8 cellular contexts compared by ENCODE assay signal in the genomic region with DNA sequence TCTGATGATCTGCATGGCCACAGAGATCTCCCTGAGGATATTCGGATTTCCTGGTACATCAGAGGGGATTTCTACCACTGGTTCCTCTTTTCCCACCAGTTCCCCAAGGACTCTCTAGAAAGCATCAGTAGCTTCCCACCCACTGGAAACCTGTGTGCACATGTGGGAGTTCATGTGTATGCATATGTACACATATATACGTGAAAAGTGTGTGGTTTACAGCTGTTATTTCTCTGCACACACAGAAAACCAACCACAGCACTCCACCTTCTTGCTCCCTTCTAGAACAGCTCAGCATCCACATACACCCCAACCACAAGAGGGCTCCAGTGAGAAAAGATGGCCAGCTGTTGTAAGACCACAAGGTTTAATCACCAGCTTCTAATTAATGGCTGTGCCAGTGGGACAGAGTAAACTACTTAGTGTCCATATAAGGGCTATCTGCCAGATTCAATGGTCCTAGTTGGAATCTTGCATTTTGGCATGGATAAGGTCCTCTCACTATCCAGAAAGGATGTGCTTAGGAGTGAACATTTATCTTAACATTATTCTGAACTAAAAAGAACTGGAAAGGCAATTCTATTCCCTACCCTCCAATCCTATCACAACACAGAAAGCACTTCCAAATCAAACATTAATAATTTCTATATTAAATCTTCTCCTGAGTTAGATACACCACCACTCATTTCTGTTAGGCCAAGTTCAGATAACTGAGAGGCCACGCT. TPM values are rescaled to one million over a fixed set of nuclear protein-coding genes. Genes with fewer than 3 reads are reported as not detected.
DNase-seq lines count a peak whose midpoint lies in the region; ATAC-seq and TF ChIP-seq lines count a peak whose summit lies in the region.

No MANE protein-coding gene starts in this region.

- TF ChIP-seq CTCF in GM23338 (conservative IDR thresholded peaks at IDR 0.05; ENCODE audit: low read depth in 2 of 2) = peak; percentile 85 to 92

- peaks cover 43% of the 10 kb centered on the region for H3K4me1 Mint-ChIP-seq in GM23338
- peaks cover 41% of the 10 kb centered on the region for H3K4me1 Mint-ChIP-seq in activated T-cell treated with anti-CD3 and anti-CD28 coated beads, Interleukin-2, amount 50 U/mL, for 4 hours (ENCODE audit: low read depth)

- H4K20me1 ChIP-seq in GM23338 (replicated peaks; ENCODE audit: insufficient read depth) = no peaks in the 10 kb centered on the region

- no peaks in the 10 kb centered on the region for H3K9me3 Mint-ChIP-seq in GM23338
- no peaks in the 10 kb centered on the region for H3K9me3 Mint-ChIP-seq in activated T-cell treated with anti-CD3 and anti-CD28 coated beads, Interleukin-2, amount 50 U/mL, for 4 hours

- H3K4me1 ChIP-seq in GM23338 (ENCODE audit: insufficient read depth) (peaks cover 28% of the 10 kb centered on the region), rectal smooth muscle tissue (ENCODE audit: control insufficient read depth, insufficient read depth, low read length) (peaks cover 28% of the 10 kb centered on the region)

- no peak overlapping the region for H3K4me2 ChIP-seq in GM23338

- peak overlapping the region; percentile 63; the same call in 1 of the 2 replicates for H3K27ac Mint-ChIP-seq in GM23338

- H3K27me3 Mint-ChIP-seq in GM23338 (ENCODE audit: insufficient read depth, low read depth, poor library complexity) = peaks cover 3% of the 10 kb centered on the region
- no peaks in the 10 kb centered on the region for H3K27me3 Mint-ChIP-seq in activated T-cell treated with anti-CD3 and anti-CD28 coated beads, Interleukin-2, amount 50 U/mL, for 4 hours (ENCODE audit: low read depth)

- peaks cover 65% of the 10 kb centered on the region for H3K36me3 Mint-ChIP-seq in GM23338 (ENCODE audit: low read depth)
- peaks cover 47% of the 10 kb centered on the region for H3K36me3 Mint-ChIP-seq in activated T-cell treated with anti-CD3 and anti-CD28 coated beads, Interleukin-2, amount 50 U/mL, for 4 hours (ENCODE audit: insufficient read depth)

- peak; percentile 80 for ATAC-seq in GM23338
- ATAC-seq in activated T-cell treated with anti-CD3 and anti-CD28 coated beads, Interleukin-2, amount 50 U/mL, for 4 hours = peak; percentile 61 to 62
- ATAC-seq in HG03280 (IDR thresholded peaks at IDR 0.05; ENCODE audit: unreplicated experiment) = no peak
- ATAC-seq in HG02885 (IDR thresholded peaks at IDR 0.05; ENCODE audit: poor library complexity, unreplicated experiment) = no peak

- no peak overlapping the region for H3K9ac ChIP-seq in rectal smooth muscle tissue (ENCODE audit: low read length)

- H3K79me2 ChIP-seq in GM23338 (replicated peaks; ENCODE audit: insufficient read depth) = peaks cover 8% of the 10 kb centered on the region

- no peak overlapping the region for H2AFZ ChIP-seq in GM23338

- H3K27me3 ChIP-seq in GM23338 (ENCODE audit: insufficient read depth) = no peaks in the 10 kb centered on the region
- H3K27me3 ChIP-seq in rectal smooth muscle tissue (ENCODE audit: control insufficient read depth, insufficient read depth, low read length) = no peaks in the 10 kb centered on the region

- H3K4me3 ChIP-seq in GM23338 (no peak overlapping the region), rectal smooth muscle tissue (ENCODE audit: low read length) (no peak overlapping the region)

- H3K4me3 Mint-ChIP-seq in GM23338 = no peak overlapping the region
- H3K4me3 Mint-ChIP-seq in activated T-cell treated with anti-CD3 and anti-CD28 coated beads, Interleukin-2, amount 50 U/mL, for 4 hours = no peak overlapping the region

- peaks cover 4% of the 10 kb centered on the region; the same call in 1 of the 2 replicates for H3F3A ChIP-seq in GM23338 (replicated peaks; ENCODE audit: low read depth)

- peak; percentile 69 for DNase-seq in COLO668 (lab: John Stamatoyannopoulos, UW; ENCODE audit: unreplicated experiment)
- peak; percentile 88 for DNase-seq in GM23338 (ENCODE audit: low spot score)
- DNase-seq in NCI-H82 treated with DMSO at 0.1 percent for 48 hours (lab: John Stamatoyannopoulos, UW; ENCODE audit: unreplicated experiment) = peak; percentile 79
- peak; percentile 44 for DNase-seq in activated T-cell treated with anti-CD3 and anti-CD28 coated beads, Interleukin-2, amount 50 U/mL, for 4 hours
- DNase-seq in foreskin melanocyte = peak; percentile 78

- no peaks in the 10 kb centered on the region for H3K9me2 ChIP-seq in GM23338 (ENCODE audit: insufficient read depth)

- no peak overlapping the region; the same call in 1 of the 2 replicates for H3K27ac ChIP-seq in GM23338 (ENCODE audit: low read depth)
- H3K27ac ChIP-seq in rectal smooth muscle tissue (ENCODE audit: low read depth, low read length) = peak overlapping the region; percentile 86

- H3K36me3 ChIP-seq in GM23338 (ENCODE audit: insufficient read depth) = peaks cover 30% of the 10 kb centered on the region
- peaks cover 30% of the 10 kb centered on the region for H3K36me3 ChIP-seq in rectal smooth muscle tissue (ENCODE audit: control insufficient read depth, insufficient read depth, low read length)

TF ChIP-seq in GM23338, 12 proteins besides CTCF, POLR2A, EP300 and RAD21:
- TF ChIP-seq JUNB (IDR thresholded peaks at IDR 0.05; ENCODE audit: unreplicated experiment) = no peak
TF ChIP-seq in GM23338: peak in this region for 0.

RNA-seq across cellular contexts. Expression of gene GPR3, which starts 24.1 kb away (rescaled TPM):
- total RNA-seq in GM23338 (2014; rRNA removed; shearing (Covaris generic)) = 6.6 and 9.1 TPM in 2 replicates
- 5.8 and 5.9 TPM in 2 replicates for polyA plus RNA-seq in GM23338 (2016; fragmentation: Nextera tagmentation; extraction: Ambion mirVana)
- total RNA-seq in activated T-cell treated with anti-CD3 and anti-CD28 coated beads, Interleukin-2, amount 50 U/mL, for 4 hours = 1 to 10 TPM; 2.7 to 4.9 (median 3.4) TPM

RNA-seq across cellular contexts. Expression of gene CD164L2, which starts 33.4 kb away (rescaled TPM):
- 1.2 and 2.8 TPM in 2 replicates for total RNA-seq in GM23338 (2014; rRNA removed; shearing (Covaris generic))
- 2.0 and 2.4 TPM in 2 replicates for polyA plus RNA-seq in GM23338 (2016; fragmentation: Nextera tagmentation; extraction: Ambion mirVana)
- total RNA-seq in activated T-cell treated with anti-CD3 and anti-CD28 coated beads, Interleukin-2, amount 50 U/mL, for 4 hours = not detected

RNA-seq across cellular contexts. Expression of gene FCN3, which starts 41.9 kb away (rescaled TPM):
- 0.49 TPM in 1 of 2 replicates, not detected in the other for total RNA-seq in GM23338 (2014; rRNA removed; shearing (Covaris generic))
- polyA plus RNA-seq in GM23338 (2016; fragmentation: Nextera tagmentation; extraction: Ambion mirVana) = 0.66 TPM in 1 of 2 replicates, not detected in the other
- total RNA-seq in activated T-cell treated with anti-CD3 and anti-CD28 coated beads, Interleukin-2, amount 50 U/mL, for 4 hours = under 1 TPM in 2 of 3 donors, not detected in 1; 0.33 to 0.34 TPM

RNA-seq across cellular contexts. Expression of gene MAP3K6, which starts 49.8 kb away (rescaled TPM):
- 10.6 and 14.9 TPM in 2 replicates for total RNA-seq in GM23338 (2014; rRNA removed; shearing (Covaris generic))
- 7.4 and 8.2 TPM in 2 replicates for polyA plus RNA-seq in GM23338 (2016; fragmentation: Nextera tagmentation; extraction: Ambion mirVana)
- total RNA-seq in activated T-cell treated with anti-CD3 and anti-CD28 coated beads, Interleukin-2, amount 50 U/mL, for 4 hours = 1 to 10 TPM; 3.1 to 4.8 (median 3.5) TPM

Comparison
In these comparisons a context has a peak if more than half of its experiments do, and no peak if none do; other contexts are left out.
1. ATAC-seq: peak in GM23338 (single experiment) and activated T-cell treated with anti-CD3 and anti-CD28 coated beads, Interleukin-2, amount 50 U/mL, for 4 hours (2 of 2); none in HG03280 (single experiment) and HG02885 (single experiment).
2. Peak in every context shown above with its lines, with median percentiles within 50 percentile points of each other: DNase-seq.